Comparison of ENCODE assay signal across 37 cellular contexts in genomic region chr2:172788871-172789270, GRCh38. TPM values are rescaled to one million over a fixed set of nuclear protein-coding genes. Genes with fewer than 3 reads are reported as not detected.
"Had no signal": no experiment of that assay in that cellular context is flagged by ENCODE, and none has a peak within 500 bp of the region (broad histone marks: within the 10 kb centered on the region; RNA-seq: fewer than 3 reads in every experiment).

No MANE protein-coding gene starts in this region.

- H3K9me3 ChIP-seq: adrenal gland, body of pancreas had no signal

- DNase-seq: activated B cell treated with CpG ODN at 0.5 μM for 24 hours; activated CD4-positive, alpha-beta memory T cell treated with anti-CD3 and anti-CD28 coated beads for 36 hours; activated CD4-positive, alpha-beta T cell treated with anti-CD3 and anti-CD28 coated beads for 4 hours; activated CD4-positive, alpha-beta T cell treated with anti-CD3 and anti-CD28 coated beads, Interleukin-2, amount 10 ng/mL, durations not matched to agents 24 days and 14 days; activated CD4-positive, alpha-beta T cell treated with anti-CD3 and anti-CD28 coated beads, Interleukin-2, amount 50 U/mL, for 1 hour; activated CD4-positive, alpha-beta T cell treated with anti-CD3 and anti-CD28 coated beads, Interleukin-2, amount 50 U/mL, for 4 hours; activated CD4-positive, CD25-positive, alpha-beta regulatory T cell treated with anti-CD3 and anti-CD28 coated beads, Interleukin-2, amount 50 U/mL, for 72 hours; activated CD8-positive, alpha-beta memory T cell treated with anti-CD3 and anti-CD28 coated beads, Interleukin-2, amount 50 U/mL, for 4 hours; activated CD8-positive, alpha-beta T cell treated with anti-CD3 and anti-CD28 coated beads for 36 hours; activated effector memory CD4-positive, alpha-beta T cell treated with anti-CD3 and anti-CD28 coated beads, Interleukin-2, amount 50 U/mL, for 16 hours; activated gamma-delta T cell treated with Interleukin-2 at 50 U/mL for 16 hours; activated naive CD4-positive, alpha-beta T cell; activated naive CD4-positive, alpha-beta T cell treated with anti-CD3 and anti-CD28 coated beads, Interleukin-2, amount 10 ng/mL, durations not matched to agents 7 days and 5 days; activated naive CD8-positive, alpha-beta T cell treated with anti-CD3 and anti-CD28 coated beads for 36 hours; activated T-cell treated with anti-CD3 and anti-CD28 coated beads for 4 hours; activated T-cell treated with anti-CD3 and anti-CD28 coated beads, Interleukin-2, amount 50 U/mL, for 1 hour; activated T-cell treated with anti-CD3 and anti-CD28 coated beads, Interleukin-2, amount 50 U/mL, for 4 hours; activated T-cell treated with anti-CD3 and anti-CD28 coated beads, Interleukin-2, amount 50 U/mL, for 72 hours; adrenal gland; amniotic stem cell; aorta; body of pancreas; brain microvascular endothelial cell; caudate nucleus; cerebellar nuclear complex; T-helper 1 cell; T-helper 2 cell; T-helper 9 cell had no signal

- H3K4me3 Mint-ChIP-seq: activated B cell treated with CpG ODN at 0.5 μM for 24 hours; activated CD4-positive, alpha-beta memory T cell treated with anti-CD3 and anti-CD28 coated beads for 36 hours; activated CD4-positive, alpha-beta T cell treated with anti-CD3 and anti-CD28 coated beads, Interleukin-2, amount 10 ng/mL, durations not matched to agents 24 days and 14 days; activated CD8-positive, alpha-beta T cell treated with anti-CD3 and anti-CD28 coated beads for 36 hours; activated naive CD4-positive, alpha-beta T cell treated with anti-CD3 and anti-CD28 coated beads, Interleukin-2, amount 10 ng/mL, durations not matched to agents 7 days and 5 days; activated naive CD8-positive, alpha-beta T cell treated with anti-CD3 and anti-CD28 coated beads for 36 hours; activated T-cell treated with anti-CD3 and anti-CD28 coated beads, Interleukin-2, amount 50 U/mL, for 4 hours; activated T-cell treated with anti-CD3 and anti-CD28 coated beads, Interleukin-2, amount 50 U/mL, for 72 hours; activated T-helper 1 cell treated with anti-CD3 and anti-CD28 coated beads, Interleukin-12 subunit alpha, Interleukin-12 subunit beta, Interleukin-2, Interleukin-4 antibody, amounts not matched to agents 30 ng/mL and 10 ng/mL and 1 ng/mL, durations not matched to agents 14 hours and 24 hours and 36 hours; activated T-helper 17 cell treated with anti-CD3 and anti-CD28 coated beads, Interleukin-2, amount 50 U/mL, for 72 hours; central memory CD8-positive, alpha-beta T cell; T-helper 1 cell treated with Interleukin-12 subunit alpha and Interleukin-12 subunit beta and Interleukin-4 antibody, amounts not matched to agents 30 μg/mL and 1 μg/mL, for 36 hours; T-helper 2 cell treated with Interferon-gamma antibody and Interleukin-4, amounts not matched to agents 5 μg/mL and 100 μg/mL, for 36 hours had no signal

- H3K4me1 Mint-ChIP-seq: activated B cell treated with CpG ODN at 0.5 μM for 24 hours; activated CD4-positive, alpha-beta T cell treated with anti-CD3 and anti-CD28 coated beads, Interleukin-2, amount 10 ng/mL, durations not matched to agents 24 days and 14 days; activated naive CD4-positive, alpha-beta T cell treated with anti-CD3 and anti-CD28 coated beads, Interleukin-2, amount 10 ng/mL, durations not matched to agents 7 days and 5 days; activated naive CD8-positive, alpha-beta T cell treated with anti-CD3 and anti-CD28 coated beads for 36 hours; activated T-helper 17 cell treated with anti-CD3 and anti-CD28 coated beads, Interleukin-2, amount 50 U/mL, for 72 hours; central memory CD8-positive, alpha-beta T cell had no signal

- H3K27ac Mint-ChIP-seq: activated B cell treated with CpG ODN at 0.5 μM for 24 hours; activated CD4-positive, alpha-beta memory T cell treated with anti-CD3 and anti-CD28 coated beads for 36 hours; activated CD4-positive, alpha-beta T cell treated with anti-CD3 and anti-CD28 coated beads, Interleukin-2, amount 10 ng/mL, durations not matched to agents 24 days and 14 days; activated CD8-positive, alpha-beta T cell treated with anti-CD3 and anti-CD28 coated beads for 36 hours; activated naive CD4-positive, alpha-beta T cell treated with anti-CD3 and anti-CD28 coated beads, Interleukin-2, amount 10 ng/mL, durations not matched to agents 7 days and 5 days; activated naive CD4-positive, alpha-beta T cell treated with anti-CD3 and anti-CD28 coated beads, Interleukin-2, amount 50 U/mL, for 72 hours; activated naive CD8-positive, alpha-beta T cell treated with anti-CD3 and anti-CD28 coated beads for 36 hours; activated T-cell treated with anti-CD3 and anti-CD28 coated beads, Interleukin-2, amount 50 U/mL, for 72 hours; activated T-helper 1 cell treated with anti-CD3 and anti-CD28 coated beads, Interleukin-12 subunit alpha, Interleukin-12 subunit beta, Interleukin-2, Interleukin-4 antibody, amounts not matched to agents 30 ng/mL and 10 ng/mL and 1 ng/mL, durations not matched to agents 14 hours and 24 hours and 36 hours; activated T-helper 17 cell treated with anti-CD3 and anti-CD28 coated beads, Interleukin-2, amount 50 U/mL, for 72 hours; T-helper 1 cell treated with Interleukin-12 subunit alpha and Interleukin-12 subunit beta and Interleukin-4 antibody, amounts not matched to agents 30 μg/mL and 1 μg/mL, for 36 hours; T-helper 2 cell treated with Interferon-gamma antibody and Interleukin-4, amounts not matched to agents 5 μg/mL and 100 μg/mL, for 36 hours had no signal

- H3K36me3 ChIP-seq: adrenal gland, brain microvascular endothelial cell, cardiac muscle cell had no signal

- H3K4me1 ChIP-seq: adrenal gland, body of pancreas had no signal

- H3K4me3 ChIP-seq: adrenal gland, body of pancreas, cardiac muscle cell had no signal

- H3K27me3 ChIP-seq: adrenal gland, body of pancreas, brain microvascular endothelial cell, cardiac muscle cell had no signal

- H3K36me3 Mint-ChIP-seq: activated CD4-positive, alpha-beta memory T cell treated with anti-CD3 and anti-CD28 coated beads for 36 hours; activated naive CD4-positive, alpha-beta T cell treated with anti-CD3 and anti-CD28 coated beads, Interleukin-2, amount 10 ng/mL, durations not matched to agents 7 days and 5 days; activated naive CD4-positive, alpha-beta T cell treated with anti-CD3 and anti-CD28 coated beads, Interleukin-2, amount 50 U/mL, for 72 hours; activated naive CD8-positive, alpha-beta T cell treated with anti-CD3 and anti-CD28 coated beads for 36 hours had no signal

- H3K27ac ChIP-seq: adrenal gland, body of pancreas, brain microvascular endothelial cell, cardiac muscle cell, VCaP had no signal

- ATAC-seq: activated CD8-positive, alpha-beta T cell treated with anti-CD3 and anti-CD28 coated beads for 36 hours; activated naive CD4-positive, alpha-beta T cell treated with anti-CD3 and anti-CD28 coated beads, Interleukin-2, amount 50 U/mL, for 72 hours; activated T-cell treated with anti-CD3 and anti-CD28 coated beads, Interleukin-2, amount 50 U/mL, for 4 hours; activated T-cell treated with anti-CD3 and anti-CD28 coated beads, Interleukin-2, amount 50 U/mL, for 72 hours; activated T-helper 17 cell treated with anti-CD3 and anti-CD28 coated beads, Interleukin-2, amount 50 U/mL, for 72 hours; body of pancreas had no signal

- H3K9me3 Mint-ChIP-seq: activated B cell treated with CpG ODN at 0.5 μM for 24 hours; activated CD4-positive, alpha-beta memory T cell treated with anti-CD3 and anti-CD28 coated beads for 36 hours; activated CD4-positive, alpha-beta T cell treated with anti-CD3 and anti-CD28 coated beads, Interleukin-2, amount 10 ng/mL, durations not matched to agents 24 days and 14 days; activated CD8-positive, alpha-beta T cell treated with anti-CD3 and anti-CD28 coated beads for 36 hours; activated naive CD4-positive, alpha-beta T cell treated with anti-CD3 and anti-CD28 coated beads, Interleukin-2, amount 10 ng/mL, durations not matched to agents 7 days and 5 days; activated naive CD4-positive, alpha-beta T cell treated with anti-CD3 and anti-CD28 coated beads, Interleukin-2, amount 50 U/mL, for 72 hours; activated naive CD8-positive, alpha-beta T cell treated with anti-CD3 and anti-CD28 coated beads for 36 hours; activated T-cell treated with anti-CD3 and anti-CD28 coated beads, Interleukin-2, amount 50 U/mL, for 4 hours; activated T-cell treated with anti-CD3 and anti-CD28 coated beads, Interleukin-2, amount 50 U/mL, for 72 hours; activated T-helper 1 cell treated with anti-CD3 and anti-CD28 coated beads, Interleukin-12 subunit alpha, Interleukin-12 subunit beta, Interleukin-2, Interleukin-4 antibody, amounts not matched to agents 30 ng/mL and 10 ng/mL and 1 ng/mL, durations not matched to agents 14 hours and 24 hours and 36 hours; activated T-helper 17 cell treated with anti-CD3 and anti-CD28 coated beads, Interleukin-2, amount 50 U/mL, for 72 hours; central memory CD8-positive, alpha-beta T cell; T-helper 1 cell treated with Interleukin-12 subunit alpha and Interleukin-12 subunit beta and Interleukin-4 antibody, amounts not matched to agents 30 μg/mL and 1 μg/mL, for 36 hours; T-helper 2 cell treated with Interferon-gamma antibody and Interleukin-4, amounts not matched to agents 5 μg/mL and 100 μg/mL, for 36 hours had no signal

RNA-seq across cellular contexts. Expression of gene RAPGEF4, which starts 53.2 kb away (rescaled TPM):
- total RNA-seq: activated B cell treated with CpG ODN at 0.5 μM for 24 hours; activated CD8-positive, alpha-beta memory T cell treated with anti-CD3 and anti-CD28 coated beads for 36 hours had no signal
